ENCODE assay signal across 1 cellular context in the genomic region with DNA sequence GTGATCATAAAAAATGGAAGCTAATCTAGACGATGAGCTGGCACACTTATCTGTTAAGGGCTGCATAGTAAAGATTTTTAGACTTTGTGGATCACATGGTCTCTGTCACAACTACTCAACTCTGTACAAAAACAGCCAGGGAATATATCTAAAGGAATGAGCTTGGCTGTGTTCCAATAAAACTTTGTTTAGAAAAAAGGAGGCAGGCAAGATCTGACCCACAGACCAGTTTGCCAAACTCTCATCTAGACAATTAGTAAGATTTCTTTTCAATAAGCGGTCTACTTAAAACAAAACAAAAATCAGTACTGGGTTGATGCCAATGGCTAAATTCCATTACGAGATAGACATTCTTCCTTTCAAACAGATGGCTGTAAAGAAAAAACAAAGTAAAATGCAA.
TF ChIP-seq lines count a peak whose summit lies in the region.

No MANE protein-coding gene starts in this region.

TF ChIP-seq in HepG2, 621 proteins besides CTCF, POLR2A, EP300 and RAD21 (continued from another document):
- TF ChIP-seq, protein P1, sequence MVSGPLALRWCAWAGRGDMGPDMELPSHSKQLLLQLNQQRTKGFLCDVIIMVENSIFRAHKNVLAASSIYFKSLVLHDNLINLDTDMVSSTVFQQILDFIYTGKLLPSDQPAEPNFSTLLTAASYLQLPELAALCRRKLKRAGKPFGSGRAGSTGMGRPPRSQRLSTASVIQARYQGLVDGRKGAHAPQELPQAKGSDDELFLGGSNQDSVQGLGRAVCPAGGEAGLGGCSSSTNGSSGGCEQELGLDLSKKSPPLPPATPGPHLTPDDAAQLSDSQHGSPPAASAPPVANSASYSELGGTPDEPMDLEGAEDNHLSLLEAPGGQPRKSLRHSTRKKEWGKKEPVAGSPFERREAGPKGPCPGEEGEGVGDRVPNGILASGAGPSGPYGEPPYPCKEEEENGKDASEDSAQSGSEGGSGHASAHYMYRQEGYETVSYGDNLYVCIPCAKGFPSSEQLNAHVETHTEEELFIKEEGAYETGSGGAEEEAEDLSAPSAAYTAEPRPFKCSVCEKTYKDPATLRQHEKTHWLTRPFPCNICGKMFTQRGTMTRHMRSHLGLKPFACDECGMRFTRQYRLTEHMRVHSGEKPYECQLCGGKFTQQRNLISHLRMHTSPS (CRISPR knock-in tag; IDR thresholded peaks at IDR 0.05; ENCODE audit: low read depth) = no peak
- TF ChIP-seq KAT2B (IDR thresholded peaks at IDR 0.05; ENCODE audit: borderline replicate concordance, low read depth, low read length) (no peak), ARID2 (CRISPR knock-in tag; IDR thresholded peaks at IDR 0.05; ENCODE audit: borderline replicate concordance) (no peak), KDM3A (CRISPR knock-in tag; IDR thresholded peaks at IDR 0.05; ENCODE audit: low read depth) (no peak), SMARCE1 (IDR thresholded peaks at IDR 0.05; ENCODE audit: borderline replicate concordance) (no peak)
TF ChIP-seq in HepG2: peak in this region for 0.
